11 cellular contexts compared by ENCODE assay signal in genomic region chr20:49620364-49621240, GRCh38. TPM values are rescaled to one million over a fixed set of nuclear protein-coding genes. Genes with fewer than 3 reads are reported as not detected.
DNase-seq lines count a peak whose midpoint lies in the region; ATAC-seq and TF ChIP-seq lines count a peak whose summit lies in the region.
"Had no signal": no experiment of that assay in that cellular context is flagged by ENCODE, and none has a peak within 500 bp of the region (broad histone marks: within the 10 kb centered on the region; RNA-seq: fewer than 3 reads in every experiment).

No MANE protein-coding gene starts in this region.

- H3K4me2 ChIP-seq in BLaER1, result peak overlapping the region; percentile 95
- H3K4me2 ChIP-seq: hepatocyte had no signal

- no peak overlapping the region for H3K4me3 Mint-ChIP-seq in osteocyte (ENCODE audit: unreplicated experiment)

- H4K20me1 ChIP-seq in BLaER1, result no peaks in the 10 kb centered on the region

- peak overlapping the region; percentile 62; the same call in 1 of the 2 replicates for H3K9ac ChIP-seq in BLaER1

- DNase-seq in SW 1271 (lab: John Stamatoyannopoulos, UW) (no peak), NCI-H1092 treated with DMSO at 0.1 percent for 48 hours (lab: John Stamatoyannopoulos, UW) (no peak), osteocyte (ENCODE audit: extremely low spot score, unreplicated experiment) (no peak), COLO829 (ENCODE audit: low spot score) (no peak)
- DNase-seq: COR-L47, NCI-H1694 treated with DMSO at 0.1 percent for 48 hours had no signal

- peaks cover 8% of the 10 kb centered on the region for H3K9me3 Mint-ChIP-seq in osteocyte (ENCODE audit: unreplicated experiment)

- H3K4me1 ChIP-seq in BLaER1, result peaks cover 92% of the 10 kb centered on the region

- H3K27ac ChIP-seq in BLaER1, result peak overlapping the region; percentile 80
- H3K27ac ChIP-seq: hepatocyte had no signal

- H3K4me1 Mint-ChIP-seq in osteocyte (ENCODE audit: unreplicated experiment), result no peaks in the 10 kb centered on the region

- H3K9me3 ChIP-seq in BLaER1, result peaks cover 9% of the 10 kb centered on the region

- no peaks in the 10 kb centered on the region for H3K27me3 ChIP-seq in BLaER1
- H3K27me3 ChIP-seq: hepatocyte had no signal

- H3K36me3 Mint-ChIP-seq in osteocyte (ENCODE audit: unreplicated experiment), result no peaks in the 10 kb centered on the region

- H3K36me3 ChIP-seq in BLaER1, result no peaks in the 10 kb centered on the region

- peak; percentile 80 for TF ChIP-seq POLR2A in Raji (IDR thresholded peaks at IDR 0.05; ENCODE audit: insufficient read depth, low read depth, low read length)

- H3K4me3 ChIP-seq in BLaER1, result peak overlapping the region; percentile 45
- H3K4me3 ChIP-seq: hepatocyte had no signal

- H3K27ac Mint-ChIP-seq in osteocyte (ENCODE audit: unreplicated experiment), result no peak overlapping the region

- ATAC-seq in GM19043 (IDR thresholded peaks at IDR 0.05; ENCODE audit: low read depth, unreplicated experiment) (peak; percentile 76), HG03025 (IDR thresholded peaks at IDR 0.05; ENCODE audit: low FRiP score, unreplicated experiment) (peak; percentile 69)

- H3K27me3 Mint-ChIP-seq in osteocyte (ENCODE audit: unreplicated experiment), result peaks cover 18% of the 10 kb centered on the region

- no peak for TF ChIP-seq CTCF in osteocyte (IDR thresholded peaks at IDR 0.05)

RNA-seq across cellular contexts. Expression of gene PTGIS, which starts 52.7 kb away (rescaled TPM):
- 67.6 and 72.1 TPM in 2 replicates for total RNA-seq in osteocyte
